In genomic region chr4:144873591-144873990, GRCh38 we compare ENCODE assay signal across 6 cellular contexts.
"Had no signal": no experiment of that assay in that cellular context is flagged by ENCODE, and none has a peak within 500 bp of the region (broad histone marks: within the 10 kb centered on the region; RNA-seq: fewer than 3 reads in every experiment).

No MANE protein-coding gene starts in this region.

- H3K27ac Mint-ChIP-seq: IgD-negative memory B cell had no signal

- H3K4me3 ChIP-seq: K562 had no signal

- H3K27ac ChIP-seq: HL-60 had no signal

- H3K4me1 Mint-ChIP-seq: IgD-negative memory B cell had no signal

- H3K4me3 Mint-ChIP-seq: IgD-negative memory B cell had no signal

- H3K27me3 Mint-ChIP-seq: IgD-negative memory B cell had no signal

- DNase-seq: IMR-90, KBM-7, KG1 had no signal

- H3K36me3 Mint-ChIP-seq: IgD-negative memory B cell had no signal
